Comparison of ENCODE assay signal across 1 cellular context in genomic region chr1:245016700-245017099, GRCh38.
TF ChIP-seq lines count a peak whose summit lies in the region.

No MANE protein-coding gene starts in this region.

TF ChIP-seq in WTC11, 78 proteins besides CTCF, POLR2A, EP300 and RAD21 (continued from another document):
- no peak for TF ChIP-seq MAX (CRISPR knock-in tag; IDR thresholded peaks at IDR 0.05)
- no peak for TF ChIP-seq FOXP4 (CRISPR knock-in tag; IDR thresholded peaks at IDR 0.05)
- no peak for TF ChIP-seq TP53 (CRISPR knock-in tag; IDR thresholded peaks at IDR 0.05)
- TF ChIP-seq HMGA2 (CRISPR knock-in tag; IDR thresholded peaks at IDR 0.05) = no peak
- TF ChIP-seq NR2C2 (CRISPR knock-in tag; IDR thresholded peaks at IDR 0.05) = no peak
- no peak for TF ChIP-seq FOXJ3 (CRISPR knock-in tag; IDR thresholded peaks at IDR 0.05; ENCODE audit: borderline replicate concordance)
